In the genomic region with DNA sequence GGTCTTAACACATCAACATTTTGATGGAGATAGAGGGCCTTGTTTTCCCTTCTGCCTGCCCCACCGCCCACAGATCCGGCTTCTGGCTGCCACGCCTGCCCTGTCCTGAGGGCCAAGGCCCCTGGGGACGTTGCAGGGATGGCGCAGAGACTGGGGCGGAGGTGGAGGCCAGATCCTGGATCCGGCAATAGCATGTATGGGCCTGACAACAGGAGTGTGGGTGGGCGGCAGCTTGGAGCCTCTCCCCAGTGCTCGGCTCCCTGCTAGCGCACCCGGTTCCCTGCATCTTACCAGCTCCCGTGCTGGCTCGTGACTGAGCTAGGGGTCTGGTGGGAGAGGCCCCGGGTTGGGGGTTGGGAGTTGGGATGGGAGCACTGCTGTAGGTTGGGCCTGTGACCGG, we compare ENCODE assay signal across 16 cellular contexts.
DNase-seq lines count a peak whose midpoint lies in the region; ATAC-seq and TF ChIP-seq lines count a peak whose summit lies in the region.
"Had no signal": no experiment of that assay in that cellular context is flagged by ENCODE, and none has a peak within 500 bp of the region (broad histone marks: within the 10 kb centered on the region; RNA-seq: fewer than 3 reads in every experiment).

No MANE protein-coding gene starts in this region.

- H3K4me3 ChIP-seq in ascending aorta (no peak overlapping the region), hepatocyte (no peak overlapping the region), gastrocnemius medialis (peak overlapping the region in 2 of 4 donors; percentile 11 to 13), uterus (no peak overlapping the region)
- H3K4me3 ChIP-seq: GM12878, MG63 had no signal

- in situ Hi-C loops in gastrocnemius medialis (cut with MboI; ENCODE audit: low sequenced_read_pairs in 4 of 4), result no loop called here

- no peak for TF ChIP-seq POLR2A in gastrocnemius medialis (IDR thresholded peaks at IDR 0.05)
- no peak for TF ChIP-seq POLR2A in uterus (IDR thresholded peaks at IDR 0.05)

- H3K27me3 ChIP-seq in ascending aorta (no peaks in the 10 kb centered on the region), hepatocyte (no peaks in the 10 kb centered on the region), gastrocnemius medialis (no peaks in the 10 kb centered on the region), uterus (no peaks in the 10 kb centered on the region)

- no peak for ATAC-seq in gastrocnemius medialis
- no peak for ATAC-seq in HG03571 (IDR thresholded peaks at IDR 0.05; ENCODE audit: unreplicated experiment)
- ATAC-seq in GM21423 (IDR thresholded peaks at IDR 0.05; ENCODE audit: unreplicated experiment), result no peak
- ATAC-seq: activated CD8-positive, alpha-beta T cell treated with anti-CD3 and anti-CD28 coated beads for 36 hours; GM12878; naive thymus-derived CD8-positive, alpha-beta T cell had no signal

- H3K9me3 ChIP-seq in ascending aorta (no peaks in the 10 kb centered on the region), hepatocyte (ENCODE audit: low read depth) (no peaks in the 10 kb centered on the region), gastrocnemius medialis (no peaks in the 10 kb centered on the region), uterus (no peaks in the 10 kb centered on the region)
- H3K9me3 ChIP-seq: MG63 had no signal

- H3K4me2 ChIP-seq in hepatocyte, result no peak overlapping the region

- peaks cover 50% of the 10 kb centered on the region for H3K79me2 ChIP-seq in hepatocyte

- no peak overlapping the region for H2AFZ ChIP-seq in hepatocyte

- H3K9me2 ChIP-seq in hepatocyte (replicated peaks; ENCODE audit: insufficient read depth), result no peaks in the 10 kb centered on the region

- peak overlapping the region; percentile 92 to 99 for H3K27ac ChIP-seq in ascending aorta
- H3K27ac ChIP-seq in hepatocyte, result peak overlapping the region; percentile 62
- H3K27ac ChIP-seq in gastrocnemius medialis, result peak overlapping the region; percentile 94 to 99 (median 96)
- peak overlapping the region; percentile 98 to 100 for H3K27ac ChIP-seq in uterus

- intact Hi-C loops in ascending aorta (cut with DNase I) (no loop called here), gastrocnemius medialis (cut with DNase I; ENCODE audit: low total_unique reads) (no loop called here), uterus (cut with DNase I; ENCODE audit: low total_unique reads) (no loop called here)

- H4K20me1 ChIP-seq in hepatocyte (ENCODE audit: insufficient read depth, poor library complexity, severe bottlenecking), result no peaks in the 10 kb centered on the region

- 93% methylated on average over 15 of the region's 15 CpGs for WGBS in hepatocyte (ENCODE audit: low lambda C conversion rate, missing lambda C conversion rate)

- H3K4me1 ChIP-seq in ascending aorta (peaks cover 45 to 94% of the 10 kb centered on the region in 2 donors), hepatocyte (ENCODE audit: insufficient read depth) (peaks cover 39% of the 10 kb centered on the region), gastrocnemius medialis (peaks cover 92 to 95% of the 10 kb centered on the region in 2 donors), uterus (peaks cover 22 to 38% of the 10 kb centered on the region in 2 donors)

- no peak for DNase-seq in ascending aorta (ENCODE audit: low spot score in 2 of 2)
- no peak for DNase-seq in hepatocyte (ENCODE audit: low spot score)
- no peak for DNase-seq in gastrocnemius medialis
- DNase-seq in uterus, result no peak
- no peak for DNase-seq in superior temporal gyrus (ENCODE audit: extremely low spot score)
- DNase-seq: activated CD8-positive, alpha-beta T cell treated with anti-CD3 and anti-CD28 coated beads for 36 hours; activated effector memory CD4-positive, alpha-beta T cell treated with Interleukin-2 at 50 U/mL for 16 hours; MG63; naive thymus-derived CD8-positive, alpha-beta T cell; NCI-H2081 treated with DMSO at 0.1 percent for 48 hours; NCI-H774; SHP77 treated with DMSO at 0.1 percent for 48 hours; T1000 had no signal

- H3K36me3 ChIP-seq in ascending aorta (peaks cover 28 to 54% of the 10 kb centered on the region in 2 donors), hepatocyte (replicated peaks; ENCODE audit: insufficient read depth, low read depth) (no peaks in the 10 kb centered on the region), gastrocnemius medialis (peaks cover 0 to 30% of the 10 kb centered on the region in 2 donors), uterus (no peaks in the 10 kb centered on the region)
- H3K36me3 ChIP-seq: MG63 had no signal

- TF ChIP-seq CTCF in ascending aorta (IDR thresholded peaks at IDR 0.05), result no peak
- TF ChIP-seq CTCF in hepatocyte (IDR thresholded peaks at IDR 0.05; ENCODE audit: poor library complexity), result no peak
- no peak for TF ChIP-seq CTCF in gastrocnemius medialis (IDR thresholded peaks at IDR 0.05 in 4 of 5, conservative IDR thresholded peaks at IDR 0.05 in 1 of 5)
- TF ChIP-seq CTCF in uterus (IDR thresholded peaks at IDR 0.05), result no peak
